In the genomic region with DNA sequence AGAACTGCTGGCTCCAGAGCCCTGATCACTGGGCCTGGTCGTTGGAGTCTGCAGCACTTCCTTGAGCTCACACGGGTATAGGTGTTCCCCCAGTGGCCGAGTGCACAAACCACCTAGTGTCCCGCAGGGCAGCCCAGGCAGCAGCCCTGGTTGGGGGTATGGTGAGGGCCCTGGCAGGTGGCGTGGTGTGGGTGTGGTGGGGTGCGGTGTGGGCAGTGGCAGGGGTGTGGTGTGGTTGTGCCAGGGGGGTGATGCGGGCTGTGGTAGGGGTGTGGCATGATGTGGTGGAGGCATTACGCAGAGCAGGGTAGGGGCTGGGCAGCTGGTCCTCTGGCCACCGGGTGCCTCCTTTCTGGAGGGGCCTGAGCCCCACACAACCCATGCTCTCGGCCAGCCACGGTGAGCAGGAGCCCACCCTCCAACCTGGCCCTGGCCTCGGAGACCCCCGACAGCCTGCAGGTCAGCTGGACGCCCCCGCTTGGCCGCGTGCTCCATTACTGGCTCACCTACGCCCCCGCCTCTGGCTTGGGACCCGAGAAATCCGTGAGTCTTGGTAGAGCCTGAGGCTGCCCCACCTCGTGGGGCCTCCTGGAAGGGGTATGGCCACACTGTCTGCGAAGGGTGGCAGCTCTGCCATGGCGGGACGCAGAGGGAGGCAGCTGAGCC, we compare ENCODE assay signal across 15 cellular contexts. TPM values are rescaled to one million over a fixed set of nuclear protein-coding genes. Genes with fewer than 3 reads are reported as not detected.
DNase-seq lines count a peak whose midpoint lies in the region; ATAC-seq and TF ChIP-seq lines count a peak whose summit lies in the region.
"Had no signal": no experiment of that assay in that cellular context is flagged by ENCODE, and none has a peak within 500 bp of the region (broad histone marks: within the 10 kb centered on the region; RNA-seq: fewer than 3 reads in every experiment).

No MANE protein-coding gene starts in this region.

- H3K4me3 Mint-ChIP-seq in activated naive CD8-positive, alpha-beta T cell treated with anti-CD3 and anti-CD28 coated beads, Interleukin-2, amount 10 ng/mL, durations not matched to agents 7 days and 5 days: no peak overlapping the region
- no peak overlapping the region for H3K4me3 Mint-ChIP-seq in activated naive CD8-positive, alpha-beta T cell treated with anti-CD3 and anti-CD28 coated beads for 36 hours
- H3K4me3 Mint-ChIP-seq: CD4-positive, alpha-beta T cell had no signal

- H3K36me3 Mint-ChIP-seq in activated naive CD8-positive, alpha-beta T cell treated with anti-CD3 and anti-CD28 coated beads, Interleukin-2, amount 10 ng/mL, durations not matched to agents 7 days and 5 days: no peaks in the 10 kb centered on the region
- no peaks in the 10 kb centered on the region for H3K36me3 Mint-ChIP-seq in activated naive CD8-positive, alpha-beta T cell treated with anti-CD3 and anti-CD28 coated beads for 36 hours

- no peaks in the 10 kb centered on the region for H3K4me1 Mint-ChIP-seq in activated naive CD8-positive, alpha-beta T cell treated with anti-CD3 and anti-CD28 coated beads, Interleukin-2, amount 10 ng/mL, durations not matched to agents 7 days and 5 days
- H3K4me1 Mint-ChIP-seq in activated naive CD8-positive, alpha-beta T cell treated with anti-CD3 and anti-CD28 coated beads for 36 hours: no peaks in the 10 kb centered on the region

- no peaks in the 10 kb centered on the region; the same call in none of the 2 replicates for H3K4me1 ChIP-seq in Panc1 (ENCODE audit: control insufficient read depth, insufficient read depth, low read length)
- H3K4me1 ChIP-seq in spleen: peaks cover 0 to 49% (median 19%) of the 10 kb centered on the region in 6 donors

- CTCF ChIA-PET in Panc1 (lab: Charles Lee): no interaction called here

- DNase-seq in activated naive CD8-positive, alpha-beta T cell treated with anti-CD3 and anti-CD28 coated beads, Interleukin-2, amount 10 ng/mL, durations not matched to agents 7 days and 5 days: peak; percentile 21
- no peak for DNase-seq in activated naive CD8-positive, alpha-beta T cell treated with anti-CD3 and anti-CD28 coated beads for 36 hours
- DNase-seq in Panc1 (ENCODE audit: low read depth, low spot score) (no peak), left colon (no peak), spleen (peak; percentile 64), DMS153 treated with DMSO at 0.1 percent for 48 hours (lab: John Stamatoyannopoulos, UW; ENCODE audit: unreplicated experiment) (no peak), mucosa of gallbladder (ENCODE audit: low spot score) (no peak)
- DNase-seq: CD4-positive, alpha-beta T cell; GF-D8; Kasumi-1; NCI-H1105 treated with DMSO at 0.1 percent for 48 hours; NCI-H187; SIG-M5 had no signal

- ATAC-seq in activated naive CD8-positive, alpha-beta T cell treated with anti-CD3 and anti-CD28 coated beads, Interleukin-2, amount 10 ng/mL, durations not matched to agents 7 days and 5 days (ENCODE audit: low read depth): no peak
- peak; percentile 46; the same call in 1 of the 2 replicates for ATAC-seq in Panc1
- peak; percentile 15 for ATAC-seq in left colon
- no peak for ATAC-seq in HG02840 (IDR thresholded peaks at IDR 0.05; ENCODE audit: low FRiP score, unreplicated experiment)

- no peak overlapping the region for H3K27ac Mint-ChIP-seq in activated naive CD8-positive, alpha-beta T cell treated with anti-CD3 and anti-CD28 coated beads, Interleukin-2, amount 10 ng/mL, durations not matched to agents 7 days and 5 days
- no peak overlapping the region for H3K27ac Mint-ChIP-seq in activated naive CD8-positive, alpha-beta T cell treated with anti-CD3 and anti-CD28 coated beads for 36 hours
- H3K27ac Mint-ChIP-seq: CD4-positive, alpha-beta T cell had no signal

- TF ChIP-seq CTCF in Panc1 (IDR thresholded peaks at IDR 0.05): no peak
- no peak for TF ChIP-seq CTCF in spleen (IDR thresholded peaks at IDR 0.05 in 8 of 11, conservative IDR thresholded peaks at IDR 0.05 in 3 of 11)

- no peaks in the 10 kb centered on the region for H3K27me3 ChIP-seq in Panc1 (ENCODE audit: control insufficient read depth, insufficient read depth, low read length)
- peaks cover 0 to 72% (median 4%) of the 10 kb centered on the region in 7 donors for H3K27me3 ChIP-seq in spleen (replicated peaks in 1 of 7)

- POLR2A ChIA-PET in activated naive CD8-positive, alpha-beta T cell treated with anti-CD3 and anti-CD28 coated beads, Interleukin-2, amount 10 ng/mL, durations not matched to agents 7 days and 5 days (lab: Charles Lee): no interaction called here
- POLR2A ChIA-PET in Panc1 (lab: Charles Lee): no interaction called here

- intact Hi-C loops in Panc1 (cut with micrococcal nuclease; ENCODE audit: unreplicated experiment) (no loop called here), left colon (cut with DNase I, micrococcal nuclease) (loop anchor here in 1 of 2 donors (5.0 kb wide), 1 partner anchor 69 kb away; no protein-coding TSS in a partner anchor), spleen (cut with DNase I; ENCODE audit: low total_unique reads) (loop anchor here (5.0 kb wide), 1 partner anchor 69 kb away; no protein-coding TSS in a partner anchor)

- no TSS peak for BruUV-seq in Panc1 (replicated peaks; lab: Mats Ljungman, UMichigan)

- H3K27me3 Mint-ChIP-seq in activated naive CD8-positive, alpha-beta T cell treated with anti-CD3 and anti-CD28 coated beads, Interleukin-2, amount 10 ng/mL, durations not matched to agents 7 days and 5 days: no peaks in the 10 kb centered on the region
- H3K27me3 Mint-ChIP-seq in activated naive CD8-positive, alpha-beta T cell treated with anti-CD3 and anti-CD28 coated beads for 36 hours: peaks cover 4% of the 10 kb centered on the region
- H3K27me3 Mint-ChIP-seq: CD4-positive, alpha-beta T cell had no signal

- H3K27ac ChIP-seq in Panc1 (ENCODE audit: low read length) (no peak overlapping the region), spleen (no peak overlapping the region)
- H3K27ac ChIP-seq: GM23248 had no signal

- H3K9me3 Mint-ChIP-seq in activated naive CD8-positive, alpha-beta T cell treated with anti-CD3 and anti-CD28 coated beads, Interleukin-2, amount 10 ng/mL, durations not matched to agents 7 days and 5 days: no peaks in the 10 kb centered on the region
- H3K9me3 Mint-ChIP-seq in activated naive CD8-positive, alpha-beta T cell treated with anti-CD3 and anti-CD28 coated beads for 36 hours: no peaks in the 10 kb centered on the region
- H3K9me3 Mint-ChIP-seq: CD4-positive, alpha-beta T cell had no signal

- WGBS in spleen, 5 donors: 72 to 86% (median 78%) methylated on average over 15 to 25 of the region's 25 CpGs

- no peak for TF ChIP-seq POLR2A in spleen (IDR thresholded peaks at IDR 0.05)

- in situ Hi-C loops in Panc1 (cut with HindIII; ENCODE audit: low pct_unique_long_range_greater_than_20kb, low sequenced_read_pairs): no loop called here

- H3K36me3 ChIP-seq in Panc1 (ENCODE audit: control insufficient read depth, insufficient read depth, low read length): no peaks in the 10 kb centered on the region
- no peaks in the 10 kb centered on the region for H3K36me3 ChIP-seq in spleen

- no peak overlapping the region for H3K4me3 ChIP-seq in Panc1 (ENCODE audit: low read depth in 2 of 2, low read length in 2 of 2)
- no peak overlapping the region for H3K4me3 ChIP-seq in spleen
- H3K4me3 ChIP-seq: GM23248 had no signal

- H3K9me3 ChIP-seq in Panc1 (ENCODE audit: control insufficient read depth, insufficient read depth, low read depth, low read length) (no peaks in the 10 kb centered on the region), spleen (no peaks in the 10 kb centered on the region)

RNA-seq across cellular contexts. Expression of a gene that starts 20.5 kb away (rescaled TPM):
- under 1 TPM in 1 of 2 experiments, not detected in 1; 0.26 TPM for total RNA-seq in activated naive CD8-positive, alpha-beta T cell treated with anti-CD3 and anti-CD28 coated beads, Interleukin-2, amount 10 ng/mL, durations not matched to agents 7 days and 5 days
- total RNA-seq in activated naive CD8-positive, alpha-beta T cell treated with anti-CD3 and anti-CD28 coated beads for 36 hours: under 1 TPM in 1 of 2 experiments, not detected in 1; 0.08 TPM
- 0.23 TPM for total RNA-seq in Panc1 (2021; ENCODE audit: unreplicated experiment)
- polyA plus RNA-seq in Panc1 (2012; ENCODE audit: insufficient read length): not detected
- total RNA-seq in left colon: not detected
- 1 to 10 TPM in 2 of 7 donors, under 1 TPM in 3, not detected in 2; 0.23 to 2.1 (median 0.77) TPM for total RNA-seq in spleen
- polyA plus RNA-seq in spleen: under 1 TPM; 0.12 to 0.77 (median 0.43) TPM
- 0.14 TPM for total RNA-seq in mucosa of gallbladder
- total RNA-seq: GM23248 had no signal
- polyA plus RNA-seq: GM23248 had no signal

RNA-seq across cellular contexts. Expression of a gene that starts 40.9 kb away (rescaled TPM):
- 10 to 100 TPM; 86.1 to 87.6 TPM for total RNA-seq in activated naive CD8-positive, alpha-beta T cell treated with anti-CD3 and anti-CD28 coated beads, Interleukin-2, amount 10 ng/mL, durations not matched to agents 7 days and 5 days
- total RNA-seq in activated naive CD8-positive, alpha-beta T cell treated with anti-CD3 and anti-CD28 coated beads for 36 hours: 10 to 100 TPM; 62.5 to 66.6 TPM
- total RNA-seq in Panc1 (2021; ENCODE audit: unreplicated experiment) (110 TPM), left colon (10 to 100 TPM; 67.4 to 95.2 TPM), spleen (100 to 1,000 TPM in 3 of 7 donors, 10 to 100 TPM in 4; 51.9 to 105 (median 91.7) TPM), mucosa of gallbladder (106 TPM)
- 124 TPM for polyA plus RNA-seq in Panc1 (2012; ENCODE audit: insufficient read length)
- 100 to 1,000 TPM in 2 of 3 donors, 10 to 100 TPM in 1; 44.4 to 165 (median 112) TPM for polyA plus RNA-seq in spleen

RNA-seq across cellular contexts. Expression of a gene that starts 47.7 kb away (rescaled TPM):
- total RNA-seq in activated naive CD8-positive, alpha-beta T cell treated with anti-CD3 and anti-CD28 coated beads, Interleukin-2, amount 10 ng/mL, durations not matched to agents 7 days and 5 days: not detected
- not detected for total RNA-seq in activated naive CD8-positive, alpha-beta T cell treated with anti-CD3 and anti-CD28 coated beads for 36 hours
- 2.4 TPM for total RNA-seq in Panc1 (2021; ENCODE audit: unreplicated experiment)
- 5.0 TPM for polyA plus RNA-seq in Panc1 (2012; ENCODE audit: insufficient read length)
- not detected for total RNA-seq in left colon
- 10 to 100 TPM in 1 of 7 donors, 1 to 10 TPM in 4, under 1 TPM in 2; 0.74 to 13.8 (median 1.7) TPM for total RNA-seq in spleen
- polyA plus RNA-seq in spleen: under 1 TPM in 2 of 3 donors, not detected in 1; 0.15 to 0.86 TPM
- total RNA-seq in mucosa of gallbladder: not detected
- total RNA-seq: CD4-positive, alpha-beta T cell; GM23248 had no signal
- polyA plus RNA-seq: GM23248 had no signal

RNA-seq across cellular contexts. Expression of a gene that starts 59.2 kb away (rescaled TPM):
- not detected for total RNA-seq in activated naive CD8-positive, alpha-beta T cell treated with anti-CD3 and anti-CD28 coated beads, Interleukin-2, amount 10 ng/mL, durations not matched to agents 7 days and 5 days
- not detected for total RNA-seq in activated naive CD8-positive, alpha-beta T cell treated with anti-CD3 and anti-CD28 coated beads for 36 hours
- 5.5 TPM for total RNA-seq in Panc1 (2021; ENCODE audit: unreplicated experiment)
- polyA plus RNA-seq in Panc1 (2012; ENCODE audit: insufficient read length): 3.2 TPM
- total RNA-seq in left colon: under 1 TPM in 1 of 2 donors, not detected in 1; 0.27 TPM
- not detected for total RNA-seq in spleen
- polyA plus RNA-seq in spleen: under 1 TPM in 1 of 3 donors, not detected in 2; 0.09 TPM
- total RNA-seq in mucosa of gallbladder: not detected
- total RNA-seq: CD4-positive, alpha-beta T cell; GM23248 had no signal
- polyA plus RNA-seq: GM23248 had no signal

Comparison
In these comparisons a context has a peak if more than half of its experiments do, and no peak if none do; other contexts are left out.
1. DNase-seq: peak in activated naive CD8-positive, alpha-beta T cell treated with anti-CD3 and anti-CD28 coated beads, Interleukin-2, amount 10 ng/mL, durations not matched to agents 7 days and 5 days (single experiment) and spleen (single experiment); none in activated naive CD8-positive, alpha-beta T cell treated with anti-CD3 and anti-CD28 coated beads for 36 hours (single experiment), Panc1 (single experiment), left colon (0 of 2), DMS153 treated with DMSO at 0.1 percent for 48 hours (single experiment) and mucosa of gallbladder (single experiment).
2. ATAC-seq: peak in Panc1 (single experiment) and left colon (single experiment); none in activated naive CD8-positive, alpha-beta T cell treated with anti-CD3 and anti-CD28 coated beads, Interleukin-2, amount 10 ng/mL, durations not matched to agents 7 days and 5 days (single experiment) and HG02840 (single experiment).